ENCODE assay signal across 1 cellular context in the genomic region with DNA sequence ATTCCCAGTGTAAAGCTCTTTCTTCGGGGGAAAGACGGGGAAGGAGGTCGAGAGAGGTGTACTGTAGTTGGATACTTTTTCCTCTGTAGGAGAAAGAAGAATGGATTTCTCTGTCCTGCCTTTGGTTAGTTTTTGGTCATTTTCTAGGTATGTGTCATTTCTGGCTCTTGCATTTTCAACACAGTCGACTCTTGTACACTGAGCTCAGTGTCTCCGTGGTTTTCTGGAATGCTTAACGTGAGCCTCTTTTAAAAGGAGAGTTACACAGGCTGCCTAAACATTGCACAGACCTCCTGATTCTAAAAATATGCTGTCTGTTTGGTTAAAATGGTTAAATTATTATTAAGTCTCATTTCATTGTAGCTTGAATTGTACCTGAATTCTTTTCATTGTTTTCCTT.
TF ChIP-seq lines count a peak whose summit lies in the region.

No MANE protein-coding gene starts in this region.

TF ChIP-seq in HCT116, 20 proteins besides CTCF, POLR2A, EP300 and RAD21 (continued from another document):
- TF ChIP-seq, protein P1, sequence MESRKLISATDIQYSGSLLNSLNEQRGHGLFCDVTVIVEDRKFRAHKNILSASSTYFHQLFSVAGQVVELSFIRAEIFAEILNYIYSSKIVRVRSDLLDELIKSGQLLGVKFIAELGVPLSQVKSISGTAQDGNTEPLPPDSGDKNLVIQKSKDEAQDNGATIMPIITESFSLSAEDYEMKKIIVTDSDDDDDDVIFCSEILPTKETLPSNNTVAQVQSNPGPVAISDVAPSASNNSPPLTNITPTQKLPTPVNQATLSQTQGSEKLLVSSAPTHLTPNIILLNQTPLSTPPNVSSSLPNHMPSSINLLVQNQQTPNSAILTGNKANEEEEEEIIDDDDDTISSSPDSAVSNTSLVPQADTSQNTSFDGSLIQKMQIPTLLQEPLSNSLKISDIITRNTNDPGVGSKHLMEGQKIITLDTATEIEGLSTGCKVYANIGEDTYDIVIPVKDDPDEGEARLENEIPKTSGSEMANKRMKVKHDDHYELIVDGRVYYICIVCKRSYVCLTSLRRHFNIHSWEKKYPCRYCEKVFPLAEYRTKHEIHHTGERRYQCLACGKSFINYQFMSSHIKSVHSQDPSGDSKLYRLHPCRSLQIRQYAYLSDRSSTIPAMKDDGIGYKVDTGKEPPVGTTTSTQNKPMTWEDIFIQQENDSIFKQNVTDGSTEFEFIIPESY (IDR thresholded peaks at IDR 0.05; ENCODE audit: extremely low read depth, insufficient replicate concordance, low read length) = no peak
- TF ChIP-seq, protein P2, sequence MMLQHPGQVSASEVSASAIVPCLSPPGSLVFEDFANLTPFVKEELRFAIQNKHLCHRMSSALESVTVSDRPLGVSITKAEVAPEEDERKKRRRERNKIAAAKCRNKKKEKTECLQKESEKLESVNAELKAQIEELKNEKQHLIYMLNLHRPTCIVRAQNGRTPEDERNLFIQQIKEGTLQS (IDR thresholded peaks at IDR 0.05) = no peak
- no peak for TF ChIP-seq FOSL1 (IDR thresholded peaks at IDR 0.05; ENCODE audit: low read depth)
